Comparison of ENCODE assay signal across 8 cellular contexts in genomic region chr2:178796079-178796677, GRCh38.
A peak's percentile ranks its signal among the peaks of the same experiment; 100 is the strongest.
DNase-seq lines count a peak whose midpoint lies in the region; ATAC-seq lines count a peak whose summit lies in the region.

No MANE protein-coding gene starts in this region.

- peak in 2 of 3 experiments; percentile 22 to 74 for DNase-seq in NCI-H1417 (lab: John Stamatoyannopoulos, UW)
- no peak for DNase-seq in NCI-H1417 treated with DMSO at 0.1 percent for 48 hours (lab: John Stamatoyannopoulos, UW)
- DNase-seq in NCI-H1694 treated with DMSO at 0.1 percent for 48 hours (lab: John Stamatoyannopoulos, UW), result peak; percentile 76
- DNase-seq in brain pericyte (ENCODE audit: low read depth, low spot score), result peak; percentile 8
- peak; percentile 40 for DNase-seq in midbrain (lab: John Stamatoyannopoulos, UW)
- no peak for DNase-seq in NCI-H1930 (lab: John Stamatoyannopoulos, UW)

- ATAC-seq in GM21723 (IDR thresholded peaks at IDR 0.05; ENCODE audit: unreplicated experiment), result no peak
- ATAC-seq in HG03025 (IDR thresholded peaks at IDR 0.05; ENCODE audit: low FRiP score, unreplicated experiment), result no peak

Comparison
In these comparisons a context has a peak if more than half of its experiments do, and no peak if none do; other contexts are left out.
1. DNase-seq: peak in NCI-H1417 (2 of 3), NCI-H1694 treated with DMSO at 0.1 percent for 48 hours (single experiment), brain pericyte (single experiment) and midbrain (single experiment); none in NCI-H1417 treated with DMSO at 0.1 percent for 48 hours (single experiment) and NCI-H1930 (0 of 2).